In genomic region chr19:1241417-1242095, GRCh38 we compare ENCODE assay signal across 8 cellular contexts. TPM values are rescaled to one million over a fixed set of nuclear protein-coding genes. Genes with fewer than 3 reads are reported as not detected.
DNase-seq lines count a peak whose midpoint lies in the region; ATAC-seq and TF ChIP-seq lines count a peak whose summit lies in the region.

ATP5F1D (plus strand) TSS chr19:1241751; CDS start chr19:1241851, 100 bp downstream.

- no peak for TF ChIP-seq CTCF in cardiac fibroblast (IDR thresholded peaks at IDR 0.05; ENCODE audit: low read depth, low read length)
- no peak for TF ChIP-seq CTCF in smooth muscle cell (IDR thresholded peaks at IDR 0.05; ENCODE audit: borderline replicate concordance, insufficient read depth, poor library complexity, severe bottlenecking)

- H3K9me3 Mint-ChIP-seq in immature natural killer cell = no peaks in the 10 kb centered on the region

- 2% methylated on average over 60 of the region's 79 CpGs for WGBS in smooth muscle cell (ENCODE audit: low lambda C conversion rate)

- H3K79me2 ChIP-seq in smooth muscle cell (ENCODE audit: low read depth) = peaks cover 21% of the 10 kb centered on the region

- H3K27ac ChIP-seq in smooth muscle cell (ENCODE audit: low read depth) = peak within 1 kb of the TSS; percentile 36

- peak within 1 kb of the TSS; percentile 79 for H2AFZ ChIP-seq in smooth muscle cell (ENCODE audit: low read depth)

- H3K4me3 Mint-ChIP-seq in immature natural killer cell = peak within 1 kb of the TSS; percentile 85 to 94 (median 87)

- peaks cover 19% of the 10 kb centered on the region for H3F3A ChIP-seq in smooth muscle cell (ENCODE audit: low read depth)

- peak within 1 kb of the TSS; percentile 70 to 96 (median 90) for H3K27ac Mint-ChIP-seq in immature natural killer cell

- H3K36me3 Mint-ChIP-seq in immature natural killer cell = no peaks in the 10 kb centered on the region

- peak; percentile 56 for ATAC-seq in HG03280 (IDR thresholded peaks at IDR 0.05; ENCODE audit: unreplicated experiment)

- H3K27me3 Mint-ChIP-seq in immature natural killer cell (ENCODE audit: low read depth in 3 of 3) = peaks cover 10 to 18% (median 13%) of the 10 kb centered on the region in 3 donors

- peak; percentile 93 for DNase-seq in NK-92 treated with Interleukin-12 subunit alpha and Interleukin-12 subunit beta, amount 100 ng/mL, for 24 hours (lab: John Stamatoyannopoulos, UW)
- DNase-seq in NK-92 (lab: John Stamatoyannopoulos, UW; ENCODE audit: unreplicated experiment) (no peak), NCI-H345 treated with DMSO at 0.1 percent for 48 hours (lab: John Stamatoyannopoulos, UW; ENCODE audit: unreplicated experiment) (peak; percentile 87), cardiac fibroblast (ENCODE audit: low read depth in 2 of 2) (peak; percentile 95 to 96), immature natural killer cell (peak; percentile 87 to 89 (median 89)), smooth muscle cell (lab: John Stamatoyannopoulos, UW; ENCODE audit: unreplicated experiment) (peak; percentile 72)
- DNase-seq in activated CD4-positive, CD25-positive, alpha-beta regulatory T cell (lab: John Stamatoyannopoulos, UW) = peak; percentile 74 to 83 (median 80)

- peaks cover 11% of the 10 kb centered on the region for H3K4me1 ChIP-seq in smooth muscle cell (ENCODE audit: low read depth)

- H3K4me1 Mint-ChIP-seq in immature natural killer cell = peaks cover 26 to 39% of the 10 kb centered on the region in 2 donors

- H3K9me3 ChIP-seq in smooth muscle cell (replicated peaks; ENCODE audit: low read depth) = no peaks in the 10 kb centered on the region

- peak within 1 kb of the TSS; percentile 85 for H3K9ac ChIP-seq in smooth muscle cell (ENCODE audit: low read depth)

- peaks cover 13% of the 10 kb centered on the region for H4K20me1 ChIP-seq in smooth muscle cell (ENCODE audit: low read depth)

- peak within 1 kb of the TSS; percentile 75 to 84 for H3K4me3 ChIP-seq in cardiac fibroblast (replicated peaks in 1 of 2; ENCODE audit: low read depth in 2 of 2, low read length in 2 of 2)
- H3K4me3 ChIP-seq in smooth muscle cell = peak within 1 kb of the TSS; percentile 75

- H3K4me2 ChIP-seq in smooth muscle cell = peak within 1 kb of the TSS; percentile 94

- no peaks in the 10 kb centered on the region for H3K27me3 ChIP-seq in smooth muscle cell (ENCODE audit: low read depth)

- no peaks in the 10 kb centered on the region for H3K36me3 ChIP-seq in smooth muscle cell (ENCODE audit: low read depth)

RNA-seq across cellular contexts. Expression of gene ATP5F1D, which starts in this region (rescaled TPM):
- 100 to 1,000 TPM; 145 to 310 (median 303) TPM for polyA plus RNA-seq in immature natural killer cell
- 29.1 and 68.8 TPM in 2 replicates for total RNA-seq in smooth muscle cell
- polyA plus RNA-seq in smooth muscle cell = 265 and 272 TPM in 2 replicates
